1 cellular context compared by ENCODE assay signal in genomic region chr4:108031427-108032083, GRCh38.
A peak's percentile ranks its signal among the peaks of the same experiment; 100 is the strongest.
TF ChIP-seq lines count a peak whose summit lies in the region.

No MANE protein-coding gene starts in this region.

TF ChIP-seq in K562, 482 proteins besides CTCF, POLR2A, EP300 and RAD21 (continued from another document):
- TF ChIP-seq, protein P1, sequence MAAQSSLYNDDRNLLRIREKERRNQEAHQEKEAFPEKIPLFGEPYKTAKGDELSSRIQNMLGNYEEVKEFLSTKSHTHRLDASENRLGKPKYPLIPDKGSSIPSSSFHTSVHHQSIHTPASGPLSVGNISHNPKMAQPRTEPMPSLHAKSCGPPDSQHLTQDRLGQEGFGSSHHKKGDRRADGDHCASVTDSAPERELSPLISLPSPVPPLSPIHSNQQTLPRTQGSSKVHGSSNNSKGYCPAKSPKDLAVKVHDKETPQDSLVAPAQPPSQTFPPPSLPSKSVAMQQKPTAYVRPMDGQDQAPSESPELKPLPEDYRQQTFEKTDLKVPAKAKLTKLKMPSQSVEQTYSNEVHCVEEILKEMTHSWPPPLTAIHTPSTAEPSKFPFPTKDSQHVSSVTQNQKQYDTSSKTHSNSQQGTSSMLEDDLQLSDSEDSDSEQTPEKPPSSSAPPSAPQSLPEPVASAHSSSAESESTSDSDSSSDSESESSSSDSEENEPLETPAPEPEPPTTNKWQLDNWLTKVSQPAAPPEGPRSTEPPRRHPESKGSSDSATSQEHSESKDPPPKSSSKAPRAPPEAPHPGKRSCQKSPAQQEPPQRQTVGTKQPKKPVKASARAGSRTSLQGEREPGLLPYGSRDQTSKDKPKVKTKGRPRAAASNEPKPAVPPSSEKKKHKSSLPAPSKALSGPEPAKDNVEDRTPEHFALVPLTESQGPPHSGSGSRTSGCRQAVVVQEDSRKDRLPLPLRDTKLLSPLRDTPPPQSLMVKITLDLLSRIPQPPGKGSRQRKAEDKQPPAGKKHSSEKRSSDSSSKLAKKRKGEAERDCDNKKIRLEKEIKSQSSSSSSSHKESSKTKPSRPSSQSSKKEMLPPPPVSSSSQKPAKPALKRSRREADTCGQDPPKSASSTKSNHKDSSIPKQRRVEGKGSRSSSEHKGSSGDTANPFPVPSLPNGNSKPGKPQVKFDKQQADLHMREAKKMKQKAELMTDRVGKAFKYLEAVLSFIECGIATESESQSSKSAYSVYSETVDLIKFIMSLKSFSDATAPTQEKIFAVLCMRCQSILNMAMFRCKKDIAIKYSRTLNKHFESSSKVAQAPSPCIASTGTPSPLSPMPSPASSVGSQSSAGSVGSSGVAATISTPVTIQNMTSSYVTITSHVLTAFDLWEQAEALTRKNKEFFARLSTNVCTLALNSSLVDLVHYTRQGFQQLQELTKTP (IDR thresholded peaks at IDR 0.05; ENCODE audit: low read depth in 1 of 2, partially characterized antibody in 2 of 2): no peak
- TF ChIP-seq ELF4 (CRISPR knock-in tag; IDR thresholded peaks at IDR 0.05): no peak
- no peak for TF ChIP-seq RBM34 (IDR thresholded peaks at IDR 0.05; ENCODE audit: borderline replicate concordance, insufficient read depth, low read length)
- TF ChIP-seq CBFA2T3 (IDR thresholded peaks at IDR 0.05): peak; percentile 25; the same call in 1 of the 2 replicates
- no peak for TF ChIP-seq SOX6 (IDR thresholded peaks at IDR 0.05)
- TF ChIP-seq NFYB (IDR thresholded peaks at IDR 0.05; ENCODE audit: extremely low read depth, insufficient read length): no peak
- no peak for TF ChIP-seq CBFA2T2 (conservative IDR thresholded peaks at IDR 0.05)
- TF ChIP-seq TCF3 (CRISPR knock-in tag; IDR thresholded peaks at IDR 0.05): 0 out of 2 replicates have a peak, but pooled peaks have one; percentile 8
TF ChIP-seq in K562: peak in this region for 4.
